Comparison of ENCODE assay signal across 16 cellular contexts in the genomic region with DNA sequence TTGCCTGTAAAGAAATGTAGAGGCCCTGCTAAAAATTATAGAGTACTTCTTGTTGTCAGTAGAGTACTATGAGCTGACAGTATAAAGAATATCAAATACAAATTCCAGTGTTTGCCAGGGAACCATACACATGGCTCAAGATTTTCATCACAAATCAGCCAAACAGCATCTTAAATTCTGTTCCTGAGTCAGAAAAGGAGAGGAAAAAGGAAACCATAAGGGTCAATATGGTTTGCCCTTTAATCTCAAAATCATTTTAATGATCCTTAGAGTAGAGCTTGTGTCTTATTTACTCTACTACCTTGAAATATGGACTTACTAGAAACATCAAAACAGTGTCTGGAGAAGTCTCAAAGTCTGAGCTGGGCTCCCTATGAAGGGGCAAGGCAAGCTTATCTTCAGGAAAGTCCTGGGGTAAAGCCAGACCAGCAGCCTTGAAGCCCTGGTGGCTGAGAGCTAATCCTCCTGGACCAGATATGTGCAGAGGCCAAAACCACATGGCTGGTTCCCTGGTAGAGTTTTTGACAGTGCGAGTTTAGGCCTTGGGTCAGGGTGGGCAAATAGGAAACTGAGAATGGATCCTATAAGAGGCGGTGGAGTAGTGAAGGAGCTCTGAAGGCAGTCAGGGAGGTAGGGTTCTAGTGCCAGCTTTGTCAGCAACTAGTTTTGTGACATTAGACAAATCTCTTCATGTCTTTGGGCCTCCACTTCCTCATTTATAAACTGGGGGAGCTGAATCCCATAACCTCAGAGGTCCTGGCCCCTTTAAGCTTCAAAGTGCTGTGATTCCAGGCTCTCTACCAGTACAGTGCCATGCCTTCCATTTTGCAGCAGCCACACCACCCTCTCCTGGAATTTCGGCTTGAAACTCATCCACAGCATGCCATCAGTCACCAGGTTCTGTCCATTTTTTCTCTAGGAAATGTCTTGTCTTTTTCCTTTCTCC. TPM values are rescaled to one million over a fixed set of nuclear protein-coding genes. Genes with fewer than 3 reads are reported as not detected.
DNase-seq lines count a peak whose midpoint lies in the region; ATAC-seq, FAIRE-seq and TF ChIP-seq lines count a peak whose summit lies in the region.
"Had no signal": no experiment of that assay in that cellular context is flagged by ENCODE, and none has a peak within 500 bp of the region (broad histone marks: within the 10 kb centered on the region; RNA-seq: fewer than 3 reads in every experiment).

No MANE protein-coding gene starts in this region.

- dilution Hi-C loops in endothelial cell of umbilical vein (cut with MboI; ENCODE audit: extremely low pct_ligation_motif_present, low sequenced_read_pairs), result no loop called here

- H3K27me3 ChIP-seq in PC-3 (ENCODE audit: low read length) (no peaks in the 10 kb centered on the region), endothelial cell of umbilical vein (ENCODE audit: control insufficient read depth in 2 of 2, insufficient read depth in 2 of 2, low read length in 2 of 2) (no peaks in the 10 kb centered on the region), gastrocnemius medialis (no peaks in the 10 kb centered on the region), MG63 (no peaks in the 10 kb centered on the region; the same call in 1 of the 2 replicates)

- peaks cover 32% of the 10 kb centered on the region for H3K4me1 ChIP-seq in PC-3 (ENCODE audit: insufficient read depth, low read length)
- H3K4me1 ChIP-seq in endothelial cell of umbilical vein (ENCODE audit: control insufficient read depth, extremely low read depth, insufficient read depth, low read length), result peaks cover 27% of the 10 kb centered on the region
- H3K4me1 ChIP-seq in gastrocnemius medialis, result peaks cover 88 to 94% of the 10 kb centered on the region in 2 donors

- H3K9me3 ChIP-seq in PC-3 (ENCODE audit: low read length), result no peaks in the 10 kb centered on the region
- no peaks in the 10 kb centered on the region for H3K9me3 ChIP-seq in endothelial cell of umbilical vein (replicated peaks; ENCODE audit: control insufficient read depth, insufficient read depth, low read length)
- H3K9me3 ChIP-seq in gastrocnemius medialis, result no peaks in the 10 kb centered on the region
- no peaks in the 10 kb centered on the region for H3K9me3 ChIP-seq in MG63

- no peaks in the 10 kb centered on the region for H3K36me3 ChIP-seq in PC-3 (ENCODE audit: low read depth, low read length)
- H3K36me3 ChIP-seq in endothelial cell of umbilical vein (ENCODE audit: control insufficient read depth in 2 of 2, extremely low read depth in 1 of 2, insufficient read depth in 2 of 2, low read length in 2 of 2), result no peaks in the 10 kb centered on the region
- H3K36me3 ChIP-seq in gastrocnemius medialis, result no peaks in the 10 kb centered on the region
- no peaks in the 10 kb centered on the region for H3K36me3 ChIP-seq in MG63

- no peaks in the 10 kb centered on the region for H4K20me1 ChIP-seq in PC-3 (ENCODE audit: low read length)
- H4K20me1 ChIP-seq in endothelial cell of umbilical vein (replicated peaks; ENCODE audit: control insufficient read depth, extremely low read depth, insufficient read depth, low read length), result peaks cover 7% of the 10 kb centered on the region

- ATAC-seq in PC-3 (no peak), gastrocnemius medialis (peak in 1 of 2 donors; percentile 32), GM21619 (IDR thresholded peaks at IDR 0.05; ENCODE audit: unreplicated experiment) (no peak), HG02938 (IDR thresholded peaks at IDR 0.05; ENCODE audit: unreplicated experiment) (no peak)
- ATAC-seq: Panc1 had no signal

- H3K9me1 ChIP-seq in endothelial cell of umbilical vein (replicated peaks; ENCODE audit: control insufficient read depth, extremely low read depth, insufficient read depth, low read length), result no peaks in the 10 kb centered on the region

- H3F3A ChIP-seq in PC-3 (ENCODE audit: low read length, unreplicated experiment), result no peaks in the 10 kb centered on the region

- H3K79me2 ChIP-seq in PC-3 (ENCODE audit: low read length) (peaks cover 47% of the 10 kb centered on the region), endothelial cell of umbilical vein (ENCODE audit: control insufficient read depth, insufficient read depth, low read length) (no peaks in the 10 kb centered on the region)

- H3K9me2 ChIP-seq in PC-3 (replicated peaks; ENCODE audit: low read length), result no peaks in the 10 kb centered on the region

- in situ Hi-C loops in gastrocnemius medialis (cut with MboI; ENCODE audit: low sequenced_read_pairs in 4 of 4), result no loop called here

- POLR2A ChIA-PET in PC-3 (lab: Charles Lee; ENCODE audit: unreplicated experiment), result no interaction called here
- POLR2A ChIA-PET in endothelial cell of umbilical vein (lab: Charles Lee), result interaction anchor here (0.7 to 1.3 kb wide), 3 partner anchors 16 to 183 kb away, joined by 3 to 5 read pairs (median 4); no protein-coding TSS in a partner anchor

- H3K4me2 ChIP-seq in PC-3 (ENCODE audit: low read length), result peak overlapping the region; percentile 54
- H3K4me2 ChIP-seq in endothelial cell of umbilical vein (ENCODE audit: insufficient read depth, low read length), result peak overlapping the region; percentile 52

- BruUV-seq in PC-3 (replicated peaks; lab: Mats Ljungman, UMichigan) (no TSS peak), endothelial cell of umbilical vein (replicated peaks; lab: Mats Ljungman, UMichigan) (no TSS peak)

- intact Hi-C loops in PC-3 (cut with micrococcal nuclease), result no loop called here
- intact Hi-C loops in endothelial cell of umbilical vein (cut with micrococcal nuclease), result no loop called here
- intact Hi-C loops in gastrocnemius medialis (cut with DNase I; ENCODE audit: low total_unique reads), result loop anchor here (5.0 kb wide), 2 partner anchors 77 to 188 kb away; partner anchors contain the start of gene ERCC4

- H3K9ac ChIP-seq in PC-3 (ENCODE audit: low read length) (no peak overlapping the region), endothelial cell of umbilical vein (replicated peaks; ENCODE audit: extremely low read depth, insufficient read depth, low read length) (no peak overlapping the region)
- H3K9ac ChIP-seq: parathyroid adenoma had no signal

- CTCF ChIA-PET in PC-3 (lab: Charles Lee), result no interaction called here
- CTCF ChIA-PET in endothelial cell of umbilical vein (lab: Charles Lee), result interaction anchor here (0.8 to 3.2 kb wide), 10 partner anchors 12 to 186 kb away, joined by 3 to 15 read pairs (median 4); no protein-coding TSS in a partner anchor

- H3K4me3 ChIP-seq in PC-3 (ENCODE audit: low read length) (no peak overlapping the region), endothelial cell of umbilical vein (replicated peaks in 1 of 3; ENCODE audit: insufficient read depth in 1 of 3, low read depth in 1 of 3, low read length in 3 of 3) (no peak overlapping the region), gastrocnemius medialis (no peak overlapping the region), MG63 (no peak overlapping the region)

- FAIRE-seq in endothelial cell of umbilical vein (lab: Jason Lieb, UNC), result peak; percentile 28

- DNase-seq in ELF-1 (ENCODE audit: low read depth, low spot score), result peak; percentile 20
- no peak for DNase-seq in PC-3
- DNase-seq in endothelial cell of umbilical vein (ENCODE audit: low read depth, low spot score), result peak; percentile 40
- no peak for DNase-seq in gastrocnemius medialis
- no peak for DNase-seq in MG63
- DNase-seq: activated CD4-positive, alpha-beta T cell treated with anti-CD3 and anti-CD28 coated beads, Interleukin-2, amount 50 U/mL, for 48 hours; activated naive CD8-positive, alpha-beta T cell treated with anti-CD3 and anti-CD28 coated beads for 36 hours; activated T-cell treated with anti-CD3 and anti-CD28 coated beads, Interleukin-2, amount 50 U/mL, for 24 hours; NCI-H2029 treated with DMSO at 0.1 percent for 48 hours; NCI-H524 treated with DMSO at 0.1 percent for 48 hours; stimulated activated naive CD4-positive, alpha-beta T cell treated with Interleukin-2 at 50 U/mL for 16 hours had no signal

- H2AFZ ChIP-seq in PC-3 (ENCODE audit: low read length) (no peak overlapping the region), endothelial cell of umbilical vein (ENCODE audit: low read depth, low read length) (no peak overlapping the region)
- H2AFZ ChIP-seq: parathyroid adenoma had no signal

- TF ChIP-seq POLR2A in endothelial cell of umbilical vein (IDR thresholded peaks at IDR 0.05; ENCODE audit: low read depth, low read length) (no peak), gastrocnemius medialis (IDR thresholded peaks at IDR 0.05) (no peak)

- H3K27ac ChIP-seq in PC-3 (ENCODE audit: low read length) (no peak overlapping the region), endothelial cell of umbilical vein (ENCODE audit: insufficient read depth, low read depth, low read length) (no peak overlapping the region), gastrocnemius medialis (peak overlapping the region; percentile 80 to 88 (median 84))
- H3K27ac ChIP-seq: epithelial cell of prostate, parathyroid adenoma had no signal

- TF ChIP-seq CTCF in PC-3 (conservative IDR thresholded peaks at IDR 0.05; ENCODE audit: low read depth, low read length), result no peak
- no peak for TF ChIP-seq CTCF in endothelial cell of umbilical vein (IDR thresholded peaks at IDR 0.05; ENCODE audit: extremely low read depth in 1 of 2, insufficient read depth in 1 of 2, low read depth in 1 of 2, low read length in 2 of 2)
- TF ChIP-seq CTCF in gastrocnemius medialis (IDR thresholded peaks at IDR 0.05 in 4 of 5, conservative IDR thresholded peaks at IDR 0.05 in 1 of 5), result no peak

TF ChIP-seq in endothelial cell of umbilical vein, 7 proteins besides CTCF, POLR2A, EP300 and RAD21:
- TF ChIP-seq MAX (IDR thresholded peaks at IDR 0.05; ENCODE audit: insufficient read depth, insufficient read length) (no peak), GATA2 (IDR thresholded peaks at IDR 0.05; ENCODE audit: insufficient read depth, insufficient read length, low read depth, low read length) (peak; percentile 58), FOS (IDR thresholded peaks at IDR 0.05; ENCODE audit: borderline replicate concordance, insufficient read depth, low read length) (peak; percentile 38)

RNA-seq across cellular contexts. Expression of gene MRTFB, which starts 38.9 kb away (rescaled TPM):
- total RNA-seq in PC-3 (2014; rRNA removed), result 8.1 and 12.7 TPM in 2 replicates
- total RNA-seq in endothelial cell of umbilical vein, result 49.5 and 50.2 TPM in 2 replicates
- 19.6 and 23.5 TPM in 2 replicates for polyA plus RNA-seq in endothelial cell of umbilical vein
- 12.9 and 13.3 TPM in 2 replicates for polyA plus RNA-seq in endothelial cell of umbilical vein (2011; cell fraction: cytosol; rRNA removed)
- 58.0 and 59.5 TPM in 2 replicates for polyA plus RNA-seq in endothelial cell of umbilical vein (2011; cell fraction: nucleus; rRNA removed)
- 13.4 and 15.8 TPM in 2 replicates for polyA plus RNA-seq in endothelial cell of umbilical vein (2012)
- 63.0 and 64.6 TPM in 2 replicates for polyA minus RNA-seq in endothelial cell of umbilical vein
- polyA minus RNA-seq in endothelial cell of umbilical vein (2011; cell fraction: cytosol; rRNA and poly(A)+ RNA removed), result 10.5 TPM
- polyA minus RNA-seq in endothelial cell of umbilical vein (2011; cell fraction: nucleus; rRNA and poly(A)+ RNA removed), result 98.7 and 137 TPM in 2 replicates
- 10 to 100 TPM; 12.7 to 20.4 (median 14.8) TPM for total RNA-seq in gastrocnemius medialis
- total RNA-seq in MG63 (2014; rRNA removed; shearing (Covaris generic); ENCODE audit: low replicate concordance), result 1.3 TPM in 2 replicates

Comparison
In these comparisons a context has a peak if more than half of its experiments do, and no peak if none do; other contexts are left out.
1. DNase-seq: peak in ELF-1 (single experiment) and endothelial cell of umbilical vein (single experiment); none in PC-3 (single experiment), gastrocnemius medialis (0 of 2) and MG63 (single experiment).
2. H3K27ac ChIP-seq: peak in gastrocnemius medialis (4 of 4); none in PC-3 (single experiment) and endothelial cell of umbilical vein (single experiment).